ENCODE assay signal across 23 cellular contexts in the genomic region with DNA sequence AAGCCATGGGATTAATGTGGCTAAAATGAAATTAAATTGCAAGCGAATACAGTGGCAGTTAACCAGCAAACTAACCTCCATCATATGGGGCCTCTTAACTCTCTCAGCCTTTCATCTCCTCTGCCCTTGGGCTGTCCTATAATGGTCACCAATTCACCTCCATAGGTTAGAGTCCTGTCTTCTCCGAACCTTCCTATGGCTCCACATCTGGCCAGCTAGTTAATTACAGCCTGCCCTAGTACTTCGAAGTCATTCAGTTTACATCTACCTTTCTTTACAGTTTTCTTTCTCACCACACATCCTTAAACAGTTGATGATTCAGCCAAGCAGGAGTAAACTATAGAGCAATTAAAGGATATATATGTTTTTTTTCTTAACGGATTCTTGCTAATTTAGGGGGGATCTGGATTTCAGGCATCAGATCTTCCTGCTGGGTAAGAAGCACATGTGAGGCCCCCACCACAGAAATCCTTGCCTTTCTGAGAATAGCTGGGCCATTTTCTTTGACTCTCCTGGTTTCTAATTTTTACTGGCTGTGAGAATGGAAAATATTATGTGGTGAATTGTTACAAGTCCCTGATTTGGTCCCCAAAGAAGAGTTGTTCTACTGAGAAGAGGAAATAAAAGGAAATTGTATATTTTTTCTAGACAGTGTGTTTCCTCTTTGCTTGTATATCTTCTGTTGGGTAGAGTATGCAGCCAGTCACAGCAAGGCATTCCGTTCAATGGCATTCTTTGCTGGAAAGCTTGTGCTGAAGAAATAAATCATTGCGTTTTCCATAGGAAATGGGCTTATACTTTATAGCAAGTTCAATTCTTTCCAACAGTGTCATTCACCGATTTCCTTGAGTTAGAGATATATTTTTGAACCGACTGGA. TPM values are rescaled to one million over a fixed set of nuclear protein-coding genes. Genes with fewer than 3 reads are reported as not detected.
A peak's percentile ranks its signal among the peaks of the same experiment; 100 is the strongest.
DNase-seq lines count a peak whose midpoint lies in the region; ATAC-seq and TF ChIP-seq lines count a peak whose summit lies in the region.
"Had no signal": no experiment of that assay in that cellular context is flagged by ENCODE, and none has a peak within 500 bp of the region (broad histone marks: within the 10 kb centered on the region; RNA-seq: fewer than 3 reads in every experiment).

No MANE protein-coding gene starts in this region.

- peak; percentile 29 for ATAC-seq in SK-N-SH treated with all-trans-retinoic acid at 6 μM for 48 hours
- no peak for ATAC-seq in GM18505 (IDR thresholded peaks at IDR 0.05; ENCODE audit: unreplicated experiment)
- no peak for ATAC-seq in omental fat pad (ENCODE audit: low FRiP score)
- ATAC-seq: effector memory CD8-positive, alpha-beta T cell; naive thymus-derived CD8-positive, alpha-beta T cell; upper lobe of right lung had no signal

- H3K9me3 Mint-ChIP-seq in osteocyte (ENCODE audit: unreplicated experiment), result no peaks in the 10 kb centered on the region
- H3K9me3 Mint-ChIP-seq: effector memory CD8-positive, alpha-beta T cell; naive thymus-derived CD8-positive, alpha-beta T cell had no signal

- H3K27me3 Mint-ChIP-seq in osteocyte (ENCODE audit: unreplicated experiment), result no peaks in the 10 kb centered on the region
- H3K27me3 Mint-ChIP-seq: progenitor cell of endocrine pancreas had no signal

- H3K27ac Mint-ChIP-seq in osteocyte (ENCODE audit: unreplicated experiment), result peak overlapping the region; percentile 45
- H3K27ac Mint-ChIP-seq: effector memory CD8-positive, alpha-beta T cell; naive thymus-derived CD8-positive, alpha-beta T cell; progenitor cell of endocrine pancreas had no signal

- TF ChIP-seq POLR2A in GM18505 (IDR thresholded peaks at IDR 0.05; ENCODE audit: borderline replicate concordance, extremely low read depth, insufficient read depth, insufficient read length), result no peak

- peaks cover 55% of the 10 kb centered on the region for H3K36me3 Mint-ChIP-seq in osteocyte (ENCODE audit: unreplicated experiment)
- H3K36me3 Mint-ChIP-seq: naive thymus-derived CD8-positive, alpha-beta T cell had no signal

- no peak for TF ChIP-seq CTCF in osteocyte (IDR thresholded peaks at IDR 0.05)
- no peak for TF ChIP-seq CTCF in omental fat pad (IDR thresholded peaks at IDR 0.05)

- H3K4me3 Mint-ChIP-seq in osteocyte (ENCODE audit: unreplicated experiment), result no peak overlapping the region
- H3K4me3 Mint-ChIP-seq: effector memory CD8-positive, alpha-beta T cell; naive thymus-derived CD8-positive, alpha-beta T cell had no signal

- peaks cover 23% of the 10 kb centered on the region for H3K4me1 Mint-ChIP-seq in osteocyte (ENCODE audit: unreplicated experiment)
- H3K4me1 Mint-ChIP-seq: naive thymus-derived CD8-positive, alpha-beta T cell had no signal

- H3K27ac ChIP-seq in epithelial cell of prostate, result peak overlapping the region; percentile 99
- H3K27ac ChIP-seq: upper lobe of right lung had no signal

- DNase-seq in HCEC 1CT (peak; percentile 40), epithelial cell of prostate (ENCODE audit: low read depth, low spot score) (no peak), osteocyte (ENCODE audit: extremely low spot score, unreplicated experiment) (no peak), omental fat pad (ENCODE audit: low spot score) (no peak), activated gamma-delta T cell (lab: John Stamatoyannopoulos, UW) (no peak)
- DNase-seq in activated CD8-positive, alpha-beta memory T cell treated with anti-CD3 and anti-CD28 coated beads for 24 hours, result no peak
- DNase-seq: activated CD4-positive, alpha-beta T cell treated with anti-CD3 and anti-CD28 coated beads, Interleukin-2, amount 50 U/mL, for 4 hours; amygdala; central memory CD4-positive, alpha-beta T cell; effector memory CD8-positive, alpha-beta T cell; islet precursor cell; MG63; naive thymus-derived CD8-positive, alpha-beta T cell; NCI-H1694; NCI-H2227 treated with DMSO at 0.1 percent for 48 hours; NCI-H82; small intestine; stimulated activated CD4-positive, alpha-beta T cell treated with anti-CD3 and anti-CD28 coated beads, Interleukin-4, amount 100 ng/mL, for 24 hours; T-helper 1 cell; upper lobe of right lung had no signal

TF ChIP-seq in SK-N-SH treated with all-trans-retinoic acid at 6 μM for 48 hours, 23 proteins besides CTCF, POLR2A, EP300 and RAD21 (continues in another document):
- TF ChIP-seq ESRRG (CRISPR knock-in tag; IDR thresholded peaks at IDR 0.05) (no peak), ZNF70 (CRISPR knock-in tag; IDR thresholded peaks at IDR 0.05) (no peak), TCF4 (CRISPR knock-in tag; IDR thresholded peaks at IDR 0.05; ENCODE audit: borderline replicate concordance) (no peak), RARB (CRISPR knock-in tag; IDR thresholded peaks at IDR 0.05) (no peak), TSHZ2 (CRISPR knock-in tag; IDR thresholded peaks at IDR 0.05) (no peak), POU6F1 (CRISPR knock-in tag; IDR thresholded peaks at IDR 0.05; ENCODE audit: borderline replicate concordance, low read depth) (no peak), ZC3H10 (CRISPR knock-in tag; IDR thresholded peaks at IDR 0.05) (no peak), CSDC2 (CRISPR knock-in tag; IDR thresholded peaks at IDR 0.05) (no peak), GLIS3 (CRISPR knock-in tag; IDR thresholded peaks at IDR 0.05) (no peak), ARNTL (CRISPR knock-in tag; IDR thresholded peaks at IDR 0.05; ENCODE audit: borderline replicate concordance, low read depth) (no peak), BACH2 (CRISPR knock-in tag; IDR thresholded peaks at IDR 0.05; ENCODE audit: borderline replicate concordance) (no peak), SNAI2 (CRISPR knock-in tag; IDR thresholded peaks at IDR 0.05) (no peak), PATZ1 (CRISPR knock-in tag; IDR thresholded peaks at IDR 0.05; ENCODE audit: borderline replicate concordance) (no peak)
- TF ChIP-seq, protein P1, sequence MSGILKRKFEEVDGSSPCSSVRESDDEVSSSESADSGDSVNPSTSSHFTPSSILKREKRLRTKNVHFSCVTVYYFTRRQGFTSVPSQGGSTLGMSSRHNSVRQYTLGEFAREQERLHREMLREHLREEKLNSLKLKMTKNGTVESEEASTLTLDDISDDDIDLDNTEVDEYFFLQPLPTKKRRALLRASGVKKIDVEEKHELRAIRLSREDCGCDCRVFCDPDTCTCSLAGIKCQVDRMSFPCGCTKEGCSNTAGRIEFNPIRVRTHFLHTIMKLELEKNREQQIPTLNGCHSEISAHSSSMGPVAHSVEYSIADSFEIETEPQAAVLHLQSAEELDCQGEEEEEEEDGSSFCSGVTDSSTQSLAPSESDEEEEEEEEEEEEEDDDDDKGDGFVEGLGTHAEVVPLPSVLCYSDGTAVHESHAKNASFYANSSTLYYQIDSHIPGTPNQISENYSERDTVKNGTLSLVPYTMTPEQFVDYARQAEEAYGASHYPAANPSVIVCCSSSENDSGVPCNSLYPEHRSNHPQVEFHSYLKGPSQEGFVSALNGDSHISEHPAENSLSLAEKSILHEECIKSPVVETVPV (CRISPR knock-in tag; IDR thresholded peaks at IDR 0.05), result no peak

RNA-seq across cellular contexts. Expression of gene HMGA2, which starts 16.7 kb away (rescaled TPM):
- total RNA-seq in osteocyte (41.8 and 42.1 TPM in 2 replicates), omental fat pad (1 to 10 TPM in 1 of 4 donors, not detected in 3; 1.6 TPM)
- total RNA-seq: naive thymus-derived CD8-positive, alpha-beta T cell; upper lobe of right lung had no signal

Comparison
In these comparisons a context has a peak if more than half of its experiments do, and no peak if none do; other contexts are left out.
1. RNA of gene HMGA2, which starts 16.7 kb away (total RNA-seq): 41.8 to 42.1 TPM in osteocyte; 1.6 TPM in omental fat pad; every median in the first group is over 10 times any median in the second.